ENCODE assay signal across 1 cellular context in the genomic region with DNA sequence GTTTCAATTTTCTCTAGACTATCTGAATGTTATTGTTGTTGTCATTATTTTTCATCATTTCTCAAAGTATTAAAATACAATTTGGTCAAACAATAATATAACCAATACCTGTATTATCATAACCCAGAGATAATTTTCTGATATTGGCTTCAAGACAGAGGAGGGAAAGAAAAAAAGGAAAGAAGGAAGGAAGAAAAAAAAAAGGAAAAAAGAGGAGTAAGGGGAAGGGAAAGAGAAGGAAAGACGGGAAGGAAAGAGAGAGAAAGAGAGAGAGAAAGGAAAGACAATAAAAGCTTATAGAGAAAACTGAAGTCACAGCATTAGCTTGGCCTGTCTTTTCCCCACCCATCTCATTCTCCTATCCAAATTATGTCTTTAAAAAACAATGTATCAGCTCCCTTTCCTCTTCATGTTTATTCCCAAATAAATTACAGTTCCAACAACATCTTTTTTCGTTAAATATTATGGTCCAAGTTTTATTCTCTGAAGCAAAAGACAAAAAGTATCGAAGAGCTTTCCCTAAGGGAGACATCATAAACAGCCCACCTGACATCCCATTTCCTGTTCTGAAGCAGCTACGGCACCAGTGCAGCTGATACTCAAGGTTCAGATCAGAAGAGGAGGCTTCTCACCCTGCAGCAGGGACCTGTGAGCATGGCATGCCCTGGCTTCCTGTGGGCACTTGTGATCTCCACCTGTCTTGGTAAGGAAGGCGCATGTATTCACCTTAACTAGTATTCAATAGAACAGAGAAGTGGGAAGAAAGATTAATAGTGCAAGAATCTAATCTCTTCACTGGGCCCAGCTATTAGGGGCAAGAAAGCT.
TF ChIP-seq lines count a peak whose summit lies in the region.

No MANE protein-coding gene starts in this region.

TF ChIP-seq in GM23338, 12 proteins besides CTCF, POLR2A, EP300 and RAD21 (continued from another document):
- TF ChIP-seq, protein P1, sequence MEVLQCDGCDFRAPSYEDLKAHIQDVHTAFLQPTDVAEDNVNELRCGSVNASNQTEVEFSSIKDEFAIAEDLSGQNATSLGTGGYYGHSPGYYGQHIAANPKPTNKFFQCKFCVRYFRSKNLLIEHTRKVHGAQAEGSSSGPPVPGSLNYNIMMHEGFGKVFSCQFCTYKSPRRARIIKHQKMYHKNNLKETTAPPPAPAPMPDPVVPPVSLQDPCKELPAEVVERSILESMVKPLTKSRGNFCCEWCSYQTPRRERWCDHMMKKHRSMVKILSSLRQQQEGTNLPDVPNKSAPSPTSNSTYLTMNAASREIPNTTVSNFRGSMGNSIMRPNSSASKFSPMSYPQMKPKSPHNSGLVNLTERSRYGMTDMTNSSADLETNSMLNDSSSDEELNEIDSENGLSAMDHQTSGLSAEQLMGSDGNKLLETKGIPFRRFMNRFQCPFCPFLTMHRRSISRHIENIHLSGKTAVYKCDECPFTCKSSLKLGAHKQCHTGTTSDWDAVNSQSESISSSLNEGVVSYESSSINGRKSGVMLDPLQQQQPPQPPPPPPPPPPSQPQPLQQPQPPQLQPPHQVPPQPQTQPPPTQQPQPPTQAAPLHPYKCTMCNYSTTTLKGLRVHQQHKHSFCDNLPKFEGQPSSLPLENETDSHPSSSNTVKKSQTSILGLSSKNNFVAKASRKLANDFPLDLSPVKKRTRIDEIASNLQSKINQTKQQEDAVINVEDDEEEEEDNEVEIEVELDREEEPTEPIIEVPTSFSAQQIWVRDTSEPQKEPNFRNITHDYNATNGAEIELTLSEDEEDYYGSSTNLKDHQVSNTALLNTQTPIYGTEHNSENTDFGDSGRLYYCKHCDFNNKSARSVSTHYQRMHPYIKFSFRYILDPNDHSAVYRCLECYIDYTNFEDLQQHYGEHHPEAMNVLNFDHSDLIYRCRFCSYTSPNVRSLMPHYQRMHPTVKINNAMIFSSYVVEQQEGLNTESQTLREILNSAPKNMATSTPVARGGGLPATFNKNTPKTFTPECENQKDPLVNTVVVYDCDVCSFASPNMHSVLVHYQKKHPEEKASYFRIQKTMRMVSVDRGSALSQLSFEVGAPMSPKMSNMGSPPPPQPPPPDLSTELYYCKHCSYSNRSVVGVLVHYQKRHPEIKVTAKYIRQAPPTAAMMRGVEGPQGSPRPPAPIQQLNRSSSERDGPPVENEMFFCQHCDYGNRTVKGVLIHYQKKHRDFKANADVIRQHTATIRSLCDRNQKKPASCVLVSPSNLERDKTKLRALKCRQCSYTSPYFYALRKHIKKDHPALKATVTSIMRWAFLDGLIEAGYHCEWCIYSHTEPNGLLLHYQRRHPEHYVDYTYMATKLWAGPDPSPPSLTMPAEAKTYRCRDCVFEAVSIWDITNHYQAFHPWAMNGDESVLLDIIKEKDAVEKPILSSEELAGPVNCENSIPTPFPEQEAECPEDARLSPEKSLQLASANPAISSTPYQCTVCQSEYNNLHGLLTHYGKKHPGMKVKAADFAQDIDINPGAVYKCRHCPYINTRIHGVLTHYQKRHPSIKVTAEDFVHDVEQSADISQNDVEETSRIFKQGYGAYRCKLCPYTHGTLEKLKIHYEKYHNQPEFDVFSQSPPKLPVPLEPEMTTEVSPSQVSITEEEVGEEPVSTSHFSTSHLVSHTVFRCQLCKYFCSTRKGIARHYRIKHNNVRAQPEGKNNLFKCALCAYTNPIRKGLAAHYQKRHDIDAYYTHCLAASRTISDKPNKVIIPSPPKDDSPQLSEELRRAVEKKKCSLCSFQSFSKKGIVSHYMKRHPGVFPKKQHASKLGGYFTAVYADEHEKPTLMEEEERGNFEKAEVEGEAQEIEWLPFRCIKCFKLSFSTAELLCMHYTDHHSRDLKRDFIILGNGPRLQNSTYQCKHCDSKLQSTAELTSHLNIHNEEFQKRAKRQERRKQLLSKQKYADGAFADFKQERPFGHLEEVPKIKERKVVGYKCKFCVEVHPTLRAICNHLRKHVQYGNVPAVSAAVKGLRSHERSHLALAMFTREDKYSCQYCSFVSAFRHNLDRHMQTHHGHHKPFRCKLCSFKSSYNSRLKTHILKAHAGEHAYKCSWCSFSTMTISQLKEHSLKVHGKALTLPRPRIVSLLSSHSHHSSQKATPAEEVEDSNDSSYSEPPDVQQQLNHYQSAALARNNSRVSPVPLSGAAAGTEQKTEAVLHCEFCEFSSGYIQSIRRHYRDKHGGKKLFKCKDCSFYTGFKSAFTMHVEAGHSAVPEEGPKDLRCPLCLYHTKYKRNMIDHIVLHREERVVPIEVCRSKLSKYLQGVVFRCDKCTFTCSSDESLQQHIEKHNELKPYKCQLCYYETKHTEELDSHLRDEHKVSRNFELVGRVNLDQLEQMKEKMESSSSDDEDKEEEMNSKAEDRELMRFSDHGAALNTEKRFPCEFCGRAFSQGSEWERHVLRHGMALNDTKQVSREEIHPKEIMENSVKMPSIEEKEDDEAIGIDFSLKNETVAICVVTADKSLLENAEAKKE (CRISPR knock-in tag; IDR thresholded peaks at IDR 0.05), result no peak
